ENCODE assay signal across 9 cellular contexts in genomic region chr18:54250846-54251251, GRCh38. TPM values are rescaled to one million over a fixed set of nuclear protein-coding genes. Genes with fewer than 3 reads are reported as not detected.
DNase-seq lines count a peak whose midpoint lies in the region; ATAC-seq, FAIRE-seq and TF ChIP-seq lines count a peak whose summit lies in the region.
"Had no signal": no experiment of that assay in that cellular context is flagged by ENCODE, and none has a peak within 500 bp of the region (broad histone marks: within the 10 kb centered on the region; RNA-seq: fewer than 3 reads in every experiment).

No MANE protein-coding gene starts in this region.

- H3K4me3 Mint-ChIP-seq in activated T-helper 2 cell treated with anti-CD3 and anti-CD28 coated beads, Interferon-gamma antibody, Interleukin-2, Interleukin-4, amounts not matched to agents 10 μg/mL and 5 μg/mL and 100 μg/mL, durations not matched to agents 14 hours and 24 hours and 36 hours (ENCODE audit: low read depth): no peak overlapping the region

- no peak overlapping the region for H3K27ac ChIP-seq in brain microvascular endothelial cell

- no peak overlapping the region for H3K4me3 ChIP-seq in brain microvascular endothelial cell (ENCODE audit: low read depth, low read length)
- H3K4me3 ChIP-seq: Peyer's patch had no signal

- in situ Hi-C loops in brain microvascular endothelial cell (cut with HindIII; ENCODE audit: low pct_ligation_motif_present, low sequenced_read_pairs): no loop called here

- intact Hi-C loops in activated T-helper 2 cell treated with anti-CD3 and anti-CD28 coated beads, Interferon-gamma antibody, Interleukin-2, Interleukin-4, amounts not matched to agents 10 μg/mL and 5 μg/mL and 100 μg/mL, durations not matched to agents 14 hours and 24 hours and 36 hours (cut with micrococcal nuclease): no loop called here

- peaks cover 3% of the 10 kb centered on the region for H3K27me3 Mint-ChIP-seq in activated T-helper 2 cell treated with anti-CD3 and anti-CD28 coated beads, Interferon-gamma antibody, Interleukin-2, Interleukin-4, amounts not matched to agents 10 μg/mL and 5 μg/mL and 100 μg/mL, durations not matched to agents 14 hours and 24 hours and 36 hours (ENCODE audit: low read depth)

- no peak overlapping the region for H3K27ac Mint-ChIP-seq in activated T-helper 2 cell treated with anti-CD3 and anti-CD28 coated beads, Interferon-gamma antibody, Interleukin-2, Interleukin-4, amounts not matched to agents 10 μg/mL and 5 μg/mL and 100 μg/mL, durations not matched to agents 14 hours and 24 hours and 36 hours

- peak; percentile 82 for FAIRE-seq in GM18507 (lab: Jason Lieb, UNC)

- H3K27me3 ChIP-seq in brain microvascular endothelial cell (replicated peaks): no peaks in the 10 kb centered on the region
- H3K27me3 ChIP-seq: Peyer's patch had no signal

- no peaks in the 10 kb centered on the region for H3K36me3 Mint-ChIP-seq in activated T-helper 2 cell treated with anti-CD3 and anti-CD28 coated beads, Interferon-gamma antibody, Interleukin-2, Interleukin-4, amounts not matched to agents 10 μg/mL and 5 μg/mL and 100 μg/mL, durations not matched to agents 14 hours and 24 hours and 36 hours (ENCODE audit: low read depth)

- peak; percentile 73 for ATAC-seq in GM21515 (IDR thresholded peaks at IDR 0.05; ENCODE audit: unreplicated experiment)
- ATAC-seq in HG03457 (IDR thresholded peaks at IDR 0.05; ENCODE audit: unreplicated experiment): peak; percentile 86

- no peak for TF ChIP-seq CTCF in brain microvascular endothelial cell (IDR thresholded peaks at IDR 0.05; ENCODE audit: low read depth, low read length, missing control alignments)

- H3K4me1 Mint-ChIP-seq in activated T-helper 2 cell treated with anti-CD3 and anti-CD28 coated beads, Interferon-gamma antibody, Interleukin-2, Interleukin-4, amounts not matched to agents 10 μg/mL and 5 μg/mL and 100 μg/mL, durations not matched to agents 14 hours and 24 hours and 36 hours (ENCODE audit: low read depth): peaks cover 17% of the 10 kb centered on the region

- DNase-seq in GM18507 (ENCODE audit: extremely low spot score, insufficient read length, low read depth) (no peak), germinal center (ENCODE audit: low spot score) (peak; percentile 36), brain microvascular endothelial cell (no peak), epidermal melanocyte (ENCODE audit: insufficient read length, low spot score) (no peak)
- DNase-seq in activated T-helper 2 cell treated with anti-CD3 and anti-CD28 coated beads, Interferon-gamma antibody, Interleukin-2, Interleukin-4, amounts not matched to agents 10 μg/mL and 5 μg/mL and 100 μg/mL, durations not matched to agents 14 hours and 24 hours and 36 hours (ENCODE audit: low spot score): no peak
- no peak for DNase-seq in stimulated activated CD4-positive, alpha-beta T cell treated with anti-CD3 and anti-CD28 coated beads, Interleukin-2, amount 100 ng/mL, for 24 hours
- DNase-seq: Peyer's patch had no signal

- H3K9me3 Mint-ChIP-seq in activated T-helper 2 cell treated with anti-CD3 and anti-CD28 coated beads, Interferon-gamma antibody, Interleukin-2, Interleukin-4, amounts not matched to agents 10 μg/mL and 5 μg/mL and 100 μg/mL, durations not matched to agents 14 hours and 24 hours and 36 hours: no peaks in the 10 kb centered on the region

- no peaks in the 10 kb centered on the region for H3K36me3 ChIP-seq in brain microvascular endothelial cell (replicated peaks)
- H3K36me3 ChIP-seq: Peyer's patch had no signal

RNA-seq across cellular contexts. Expression of gene POLI, which starts 18.5 kb away (rescaled TPM):
- total RNA-seq in activated T-helper 2 cell treated with anti-CD3 and anti-CD28 coated beads, Interferon-gamma antibody, Interleukin-2, Interleukin-4, amounts not matched to agents 10 μg/mL and 5 μg/mL and 100 μg/mL, durations not matched to agents 14 hours and 24 hours and 36 hours: 11.8 and 14.1 TPM in 2 replicates

RNA-seq across cellular contexts. Expression of gene MBD2, which starts 26.4 kb away (rescaled TPM):
- 165 and 196 TPM in 2 replicates for total RNA-seq in activated T-helper 2 cell treated with anti-CD3 and anti-CD28 coated beads, Interferon-gamma antibody, Interleukin-2, Interleukin-4, amounts not matched to agents 10 μg/mL and 5 μg/mL and 100 μg/mL, durations not matched to agents 14 hours and 24 hours and 36 hours
